ENCODE assay signal across 26 cellular contexts in the genomic region with DNA sequence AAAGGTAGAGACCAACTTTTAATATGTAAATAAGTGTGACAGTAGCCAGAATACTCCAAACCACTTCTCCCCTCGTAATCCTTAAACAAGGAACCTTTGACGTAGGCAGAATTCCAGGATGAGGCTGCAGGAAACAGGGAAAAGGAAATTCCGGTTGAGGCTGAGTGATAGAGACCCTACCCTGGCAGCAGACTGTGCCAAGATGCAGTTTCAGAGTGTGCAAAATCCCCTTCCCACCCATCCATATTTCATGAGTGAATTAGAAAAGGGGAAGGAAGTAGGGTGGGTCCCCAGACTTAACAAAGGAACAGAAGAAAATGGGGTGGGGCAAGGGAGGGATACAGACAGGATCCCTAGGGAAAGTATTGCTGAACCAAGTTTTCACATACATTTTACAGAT.
DNase-seq lines count a peak whose midpoint lies in the region; ATAC-seq, FAIRE-seq and TF ChIP-seq lines count a peak whose summit lies in the region.
"Had no signal": no experiment of that assay in that cellular context is flagged by ENCODE, and none has a peak within 500 bp of the region (broad histone marks: within the 10 kb centered on the region; RNA-seq: fewer than 3 reads in every experiment).

No MANE protein-coding gene starts in this region.

- TF ChIP-seq CTCF in kidney (IDR thresholded peaks at IDR 0.05; ENCODE audit: borderline replicate concordance, extremely low read depth, insufficient read depth) (no peak), MM.1S (IDR thresholded peaks at IDR 0.05; ENCODE audit: low read length) (no peak), smooth muscle cell (IDR thresholded peaks at IDR 0.05; ENCODE audit: borderline replicate concordance, insufficient read depth, poor library complexity, severe bottlenecking) (no peak)

- H3K9me3 ChIP-seq in BLaER1 (no peaks in the 10 kb centered on the region), kidney (ENCODE audit: control insufficient read depth in 1 of 2, low read length in 2 of 2) (no peaks in the 10 kb centered on the region), MM.1S (replicated peaks; ENCODE audit: insufficient read depth, low read length) (no peaks in the 10 kb centered on the region), smooth muscle cell (replicated peaks; ENCODE audit: low read depth) (no peaks in the 10 kb centered on the region)
- H3K9me3 ChIP-seq: prostate gland, SJSA1 had no signal

- no peak overlapping the region for H2AFZ ChIP-seq in MM.1S (ENCODE audit: low read length)
- H2AFZ ChIP-seq in smooth muscle cell (ENCODE audit: low read depth), result no peak overlapping the region

- DNase-seq in dermis blood vessel endothelial cell (peak; percentile 88), kidney (no peak), pulmonary artery endothelial cell (ENCODE audit: low read depth, low spot score) (peak; percentile 65), MM.1S (no peak), smooth muscle cell (lab: John Stamatoyannopoulos, UW; ENCODE audit: unreplicated experiment) (no peak)
- no peak for DNase-seq in activated naive CD4-positive, alpha-beta T cell treated with Interleukin-2 at 50 U/mL for 16 hours
- DNase-seq: activated naive CD4-positive, alpha-beta T cell treated with anti-CD3 and anti-CD28 coated beads, Interleukin-2, amount 10 ng/mL, durations not matched to agents 7 days and 5 days; activated T-cell treated with anti-CD3 and anti-CD28 coated beads, Interleukin-2, amount 50 U/mL, for 48 hours; cerebellar nuclear complex; COR-L47; DMS79 treated with DMSO at 0.1 percent for 48 hours; effector memory CD4-positive, alpha-beta T cell; left colon; NCI-H1105; NCI-H2081; NCI-H446; stimulated activated CD4-positive, alpha-beta T cell treated with anti-CD3 and anti-CD28 coated beads, Interleukin-4, amount 100 ng/mL, for 24 hours; stimulated activated naive CD8-positive, alpha-beta T cell treated with anti-CD3 and anti-CD28 coated beads, Interleukin-15, Interleukin-2, amounts not matched to agents 100 U/mL and 50 U/mL, for 24 hours had no signal

- no peaks in the 10 kb centered on the region for H4K20me1 ChIP-seq in BLaER1
- H4K20me1 ChIP-seq in MM.1S (ENCODE audit: insufficient read depth, low read length), result no peaks in the 10 kb centered on the region
- no peaks in the 10 kb centered on the region for H4K20me1 ChIP-seq in smooth muscle cell (ENCODE audit: low read depth)

- intact Hi-C loops in kidney (cut with DNase I), result no loop called here

- no peak for ATAC-seq in HG03439 (IDR thresholded peaks at IDR 0.05; ENCODE audit: unreplicated experiment)
- ATAC-seq: GM12878; left colon; Panc1; stimulated activated naive CD8-positive, alpha-beta T cell treated with anti-CD3 and anti-CD28 coated beads, Interleukin-15, Interleukin-2, amounts not matched to agents 100 U/mL and 50 U/mL, for 24 hours had no signal

- no peak overlapping the region for H3K27ac ChIP-seq in BLaER1
- peak overlapping the region; percentile 33 to 60 for H3K27ac ChIP-seq in kidney (ENCODE audit: low read depth in 2 of 2, low read length in 2 of 2)
- no peak overlapping the region for H3K27ac ChIP-seq in MM.1S (ENCODE audit: low read length)
- H3K27ac ChIP-seq in smooth muscle cell (ENCODE audit: low read depth), result no peak overlapping the region
- H3K27ac ChIP-seq: prostate gland, SJSA1 had no signal

- H3K9me2 ChIP-seq in MM.1S (replicated peaks; ENCODE audit: insufficient read depth, low read length), result no peaks in the 10 kb centered on the region

- H3K9ac ChIP-seq in BLaER1 (no peak overlapping the region), kidney (ENCODE audit: low read length in 2 of 2) (no peak overlapping the region), MM.1S (ENCODE audit: low read length) (no peak overlapping the region), smooth muscle cell (ENCODE audit: low read depth) (no peak overlapping the region)

- H3K79me2 ChIP-seq in MM.1S (ENCODE audit: low read length), result no peaks in the 10 kb centered on the region
- no peaks in the 10 kb centered on the region for H3K79me2 ChIP-seq in smooth muscle cell (ENCODE audit: low read depth)

- no peaks in the 10 kb centered on the region for H3F3A ChIP-seq in MM.1S (ENCODE audit: insufficient read depth, low read length)
- no peaks in the 10 kb centered on the region for H3F3A ChIP-seq in smooth muscle cell (ENCODE audit: low read depth)

- FAIRE-seq in kidney (lab: Jason Lieb, UNC), result no peak
- FAIRE-seq: A204.1, astrocyte, GM12878 had no signal

- WGBS in smooth muscle cell (ENCODE audit: low lambda C conversion rate), result 62% methylated on average over 3 of the region's 3 CpGs

- peaks cover 6% of the 10 kb centered on the region; the same call in 1 of the 2 replicates for H3K4me1 ChIP-seq in BLaER1
- H3K4me1 ChIP-seq in kidney (ENCODE audit: control insufficient read depth in 1 of 2, insufficient read depth in 1 of 2, low read depth in 1 of 2, low read length in 2 of 2), result peaks cover 0 to 6% of the 10 kb centered on the region in 2 donors
- H3K4me1 ChIP-seq in MM.1S (ENCODE audit: low read length), result no peaks in the 10 kb centered on the region
- peaks cover 18% of the 10 kb centered on the region for H3K4me1 ChIP-seq in smooth muscle cell (ENCODE audit: low read depth)
- H3K4me1 ChIP-seq: prostate gland, SJSA1 had no signal

- H3K36me3 ChIP-seq in BLaER1 (peaks cover 43% of the 10 kb centered on the region), kidney (ENCODE audit: control insufficient read depth in 1 of 2, insufficient read depth in 2 of 2, low read length in 2 of 2) (no peaks in the 10 kb centered on the region), MM.1S (replicated peaks; ENCODE audit: insufficient read depth, low read length) (no peaks in the 10 kb centered on the region), smooth muscle cell (ENCODE audit: low read depth) (no peaks in the 10 kb centered on the region)
- H3K36me3 ChIP-seq: prostate gland, SJSA1 had no signal

- H3K27me3 ChIP-seq in BLaER1, result no peaks in the 10 kb centered on the region
- no peaks in the 10 kb centered on the region for H3K27me3 ChIP-seq in MM.1S (replicated peaks; ENCODE audit: insufficient read depth, low read length)
- H3K27me3 ChIP-seq in smooth muscle cell (ENCODE audit: low read depth), result no peaks in the 10 kb centered on the region

- H3K4me3 ChIP-seq in BLaER1, result no peak overlapping the region
- H3K4me3 ChIP-seq in kidney (ENCODE audit: low read length in 2 of 2), result no peak overlapping the region
- no peak overlapping the region for H3K4me3 ChIP-seq in MM.1S (ENCODE audit: low read length)
- H3K4me3 ChIP-seq in smooth muscle cell, result no peak overlapping the region
- H3K4me3 ChIP-seq: GM12878, prostate gland, SJSA1 had no signal

- H3K4me2 ChIP-seq in BLaER1 (0 out of 2 replicates have a peak overlapping the region, but pooled peaks have one; percentile 6), MM.1S (ENCODE audit: low read depth, low read length) (no peak overlapping the region), smooth muscle cell (no peak overlapping the region)

Comparison
In these comparisons a context has a peak if more than half of its experiments do, and no peak if none do; other contexts are left out.
1. H3K27ac ChIP-seq: peak in kidney (2 of 2); none in BLaER1 (single experiment), MM.1S (single experiment) and smooth muscle cell (single experiment).
2. DNase-seq: peak in dermis blood vessel endothelial cell (single experiment) and pulmonary artery endothelial cell (single experiment); none in kidney (single experiment), activated naive CD4-positive, alpha-beta T cell treated with Interleukin-2 at 50 U/mL for 16 hours (single experiment), MM.1S (single experiment) and smooth muscle cell (single experiment).